1 cellular context compared by ENCODE assay signal in the genomic region with DNA sequence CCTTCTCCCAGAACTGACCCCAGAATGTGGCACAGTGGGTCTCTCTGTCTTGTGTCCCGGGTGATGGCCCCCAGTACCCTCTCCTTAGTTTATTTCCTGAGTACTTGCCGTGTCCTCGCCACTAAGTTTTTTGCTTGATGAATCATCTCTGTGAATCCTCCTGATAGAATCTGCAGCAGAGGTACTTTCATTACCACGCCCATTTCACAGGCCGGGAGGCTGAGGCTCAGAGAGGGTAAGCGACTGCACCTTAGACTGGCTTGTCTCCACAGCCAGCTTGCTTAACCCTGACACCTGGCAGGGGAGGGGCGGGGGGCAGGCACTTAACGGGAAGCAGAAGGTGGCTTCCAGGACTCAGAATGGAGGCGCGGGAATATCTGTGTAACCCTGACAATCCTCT.
A peak's percentile ranks its signal among the peaks of the same experiment; 100 is the strongest.
TF ChIP-seq lines count a peak whose summit lies in the region.

No MANE protein-coding gene starts in this region.

TF ChIP-seq in IMR-90, 13 proteins besides CTCF, POLR2A, EP300 and RAD21:
- TF ChIP-seq USF2 (IDR thresholded peaks at IDR 0.05; ENCODE audit: low read depth, low read length) (no peak), RCOR1 (IDR thresholded peaks at IDR 0.05; ENCODE audit: insufficient replicate concordance, low read length) (peak; percentile 91), BHLHE40 (IDR thresholded peaks at IDR 0.05; ENCODE audit: low read depth, low read length) (no peak), FOS (IDR thresholded peaks at IDR 0.05; ENCODE audit: low read depth, low read length) (no peak), NFE2L2 (IDR thresholded peaks at IDR 0.05; ENCODE audit: low read depth, low read length) (no peak)
